In the genomic region with DNA sequence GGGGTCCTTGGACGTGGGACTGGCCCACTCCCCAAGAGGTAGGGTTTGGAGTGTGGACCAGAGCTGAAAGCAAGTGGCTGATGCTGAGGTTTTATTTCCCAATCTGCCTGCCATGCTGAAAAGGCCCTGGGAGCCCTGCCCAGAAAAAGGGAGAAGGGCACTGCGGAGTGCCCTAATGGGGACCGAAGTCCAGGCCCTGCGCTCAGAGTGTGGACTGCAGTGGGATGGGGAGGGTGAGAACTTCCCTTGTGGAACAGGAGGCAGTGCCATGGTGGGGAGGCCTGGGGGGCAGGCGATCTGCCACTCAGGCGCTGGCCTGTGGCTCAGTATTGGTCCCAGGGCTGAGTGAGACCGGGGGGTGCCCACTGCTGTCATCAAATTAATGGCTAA, we compare ENCODE assay signal across 20 cellular contexts. TPM values are rescaled to one million over a fixed set of nuclear protein-coding genes. Genes with fewer than 3 reads are reported as not detected.
"Had no signal": no experiment of that assay in that cellular context is flagged by ENCODE, and none has a peak within 500 bp of the region (broad histone marks: within the 10 kb centered on the region; RNA-seq: fewer than 3 reads in every experiment).

No MANE protein-coding gene starts in this region.

- H3K36me3 ChIP-seq: gastroesophageal sphincter, lower lobe of right lung, sigmoid colon, thyroid gland, uterus had no signal

- H3K9me3 Mint-ChIP-seq: activated T-cell treated with anti-CD3 and anti-CD28 coated beads, Interleukin-2, amount 50 U/mL, for 4 hours; natural killer cell had no signal

- H3K4me3 Mint-ChIP-seq: activated CD8-positive, alpha-beta memory T cell treated with anti-CD3 and anti-CD28 coated beads, Interleukin-2, amount 10 ng/mL, durations not matched to agents 7 days and 5 days; activated T-cell treated with anti-CD3 and anti-CD28 coated beads, Interleukin-2, amount 50 U/mL, for 4 hours; natural killer cell had no signal

- H3K27me3 ChIP-seq: gastroesophageal sphincter, hepatocyte, sigmoid colon, thyroid gland, uterus had no signal

- H3K9me3 ChIP-seq: gastroesophageal sphincter, lower lobe of right lung, psoas muscle, sigmoid colon, SK-N-SH, thyroid gland, uterus had no signal

- H3K27ac ChIP-seq: gastroesophageal sphincter, hepatocyte, lower lobe of right lung, psoas muscle, sigmoid colon, thyroid gland, uterus had no signal

- H3K4me1 ChIP-seq: uterus had no signal

- H3K36me3 Mint-ChIP-seq: activated CD8-positive, alpha-beta memory T cell treated with anti-CD3 and anti-CD28 coated beads, Interleukin-2, amount 10 ng/mL, durations not matched to agents 7 days and 5 days; brain; natural killer cell had no signal

- DNase-seq: activated CD4-positive, CD25-positive, alpha-beta regulatory T cell; activated CD8-positive, alpha-beta memory T cell treated with anti-CD3 and anti-CD28 coated beads, Interleukin-2, amount 10 ng/mL, durations not matched to agents 7 days and 5 days; activated T-cell treated with anti-CD3 and anti-CD28 coated beads, Interleukin-2, amount 50 U/mL, for 4 hours; kidney glomerular epithelial cell; lower lobe of right lung; natural killer cell; occipital lobe; psoas muscle; sigmoid colon; SK-N-SH; stimulated activated CD4-positive, alpha-beta T cell treated with anti-CD3 and anti-CD28 coated beads, Interleukin-12 subunit alpha, Interleukin-12 subunit beta, amount 100 ng/mL, for 4 hours; stimulated activated CD4-positive, alpha-beta T cell treated with anti-CD3 and anti-CD28 coated beads, Interleukin-2, amount 100 ng/mL, for 48 hours; thyroid gland; uterus had no signal

- H3K4me3 ChIP-seq: gastroesophageal sphincter, hepatocyte, lower lobe of right lung, psoas muscle, sigmoid colon, thyroid gland, uterus had no signal

- ATAC-seq: activated CD8-positive, alpha-beta memory T cell treated with anti-CD3 and anti-CD28 coated beads, Interleukin-2, amount 10 ng/mL, durations not matched to agents 7 days and 5 days; activated T-cell treated with anti-CD3 and anti-CD28 coated beads, Interleukin-2, amount 50 U/mL, for 4 hours; gastroesophageal sphincter; lower lobe of right lung; natural killer cell; psoas muscle had no signal

- H3K27ac Mint-ChIP-seq: activated CD8-positive, alpha-beta memory T cell treated with anti-CD3 and anti-CD28 coated beads, Interleukin-2, amount 10 ng/mL, durations not matched to agents 7 days and 5 days; natural killer cell had no signal

RNA-seq across cellular contexts. Expression of gene GPR152, which starts 4.3 kb away (rescaled TPM):
- total RNA-seq: activated CD8-positive, alpha-beta memory T cell treated with anti-CD3 and anti-CD28 coated beads, Interleukin-2, amount 10 ng/mL, durations not matched to agents 7 days and 5 days; activated T-cell treated with anti-CD3 and anti-CD28 coated beads, Interleukin-2, amount 50 U/mL, for 4 hours; epithelial cell of proximal tubule; gastroesophageal sphincter; hepatocyte; lower lobe of right lung; mononuclear cell; occipital lobe; sigmoid colon; T-helper 1 cell treated with Interleukin-12 subunit alpha and Interleukin-12 subunit beta and Interleukin-4 antibody, amounts not matched to agents 30 ng/mL and 1 ng/mL, for 36 hours; thyroid gland; uterus had no signal
- polyA plus RNA-seq: hepatocyte, psoas muscle, sigmoid colon, SK-N-SH had no signal

RNA-seq across cellular contexts. Expression of gene CABP4, which starts 6.9 kb away (rescaled TPM):
- total RNA-seq: epithelial cell of proximal tubule, hepatocyte, occipital lobe had no signal
- polyA plus RNA-seq: hepatocyte, SK-N-SH had no signal

RNA-seq across cellular contexts. Expression of gene PTPRCAP, which starts 10.7 kb away (rescaled TPM):
- total RNA-seq: occipital lobe had no signal
